In genomic region chr2:237604960-237605359, GRCh38 we compare ENCODE assay signal across 13 cellular contexts. TPM values are rescaled to one million over a fixed set of nuclear protein-coding genes. Genes with fewer than 3 reads are reported as not detected.
DNase-seq lines count a peak whose midpoint lies in the region; ATAC-seq, FAIRE-seq and TF ChIP-seq lines count a peak whose summit lies in the region.
"Had no signal": no experiment of that assay in that cellular context is flagged by ENCODE, and none has a peak within 500 bp of the region (broad histone marks: within the 10 kb centered on the region; RNA-seq: fewer than 3 reads in every experiment).

No MANE protein-coding gene starts in this region.

- no peaks in the 10 kb centered on the region for H3K36me3 ChIP-seq in BLaER1 treated with 17β-estradiol and CSF1 and Interleukin-3, amounts not matched to agents 10 nM and 100 nM
- H3K36me3 ChIP-seq in astrocyte (ENCODE audit: insufficient read depth, low read length): no peaks in the 10 kb centered on the region

- FAIRE-seq in astrocyte (lab: Jason Lieb, UNC): no peak

- no peak overlapping the region for H3K4me3 Mint-ChIP-seq in astrocyte (ENCODE audit: unreplicated experiment)
- H3K4me3 Mint-ChIP-seq: activated CD4-positive, alpha-beta memory T cell treated with anti-CD3 and anti-CD28 coated beads, Interleukin-2, amount 10 ng/mL, durations not matched to agents 7 days and 5 days; dendritic cell treated with granulocyte-macrophage colony-stimulating factor and Interleukin-4, amounts not matched to agents 40 ng/mL and 50 ng/mL, for 4 days had no signal

- peaks cover 0 to 13% (median 10%) of the 10 kb centered on the region in 11 experiments; a peak in 16 of 22 replicates for H3K9me3 ChIP-seq in BLaER1 treated with 17β-estradiol and CSF1 and Interleukin-3, amounts not matched to agents 10 nM and 100 nM (replicated peaks in 1 of 11)
- no peaks in the 10 kb centered on the region for H3K9me3 ChIP-seq in astrocyte (ENCODE audit: insufficient read depth, low read depth, low read length)

- no peaks in the 10 kb centered on the region for H3K27me3 ChIP-seq in BLaER1 treated with 17β-estradiol and CSF1 and Interleukin-3, amounts not matched to agents 10 nM and 100 nM
- no peaks in the 10 kb centered on the region for H3K27me3 ChIP-seq in astrocyte (ENCODE audit: insufficient read depth, low read length)

- H2AFZ ChIP-seq in astrocyte (ENCODE audit: low read depth, low read length): no peak overlapping the region

- no peaks in the 10 kb centered on the region for H3K79me2 ChIP-seq in astrocyte (ENCODE audit: insufficient read depth, low read length)

- H3K27ac Mint-ChIP-seq in astrocyte (ENCODE audit: unreplicated experiment): no peak overlapping the region
- H3K27ac Mint-ChIP-seq: activated CD4-positive, alpha-beta memory T cell treated with anti-CD3 and anti-CD28 coated beads, Interleukin-2, amount 10 ng/mL, durations not matched to agents 7 days and 5 days; dendritic cell treated with granulocyte-macrophage colony-stimulating factor and Interleukin-4, amounts not matched to agents 40 ng/mL and 50 ng/mL, for 4 days had no signal

- H3K9ac ChIP-seq in BLaER1 treated with 17β-estradiol and CSF1 and Interleukin-3, amounts not matched to agents 10 nM and 100 nM: peak overlapping the region in 10 of 11 experiments; percentile 70 to 84 (median 76); a peak in 18 of 22 replicates
- no peak overlapping the region for H3K9ac ChIP-seq in astrocyte (ENCODE audit: low read length)

- peak overlapping the region; percentile 86 to 99 (median 95) for H3K4me2 ChIP-seq in BLaER1 treated with 17β-estradiol and CSF1 and Interleukin-3, amounts not matched to agents 10 nM and 100 nM
- no peak overlapping the region for H3K4me2 ChIP-seq in astrocyte (ENCODE audit: low read length)

- DNase-seq in astrocyte (ENCODE audit: low read depth) (no peak), lung microvascular endothelial cell (ENCODE audit: low read depth in 2 of 2) (peak; percentile 64 to 78), COLO829 (ENCODE audit: low spot score) (no peak), Kasumi-1 (lab: John Stamatoyannopoulos, UW) (no peak), NOMO-1 treated with DMSO at 0.1 percent for 48 hours (lab: John Stamatoyannopoulos, UW; ENCODE audit: unreplicated experiment) (no peak)
- DNase-seq: activated CD4-positive, alpha-beta memory T cell treated with anti-CD3 and anti-CD28 coated beads, Interleukin-2, amount 10 ng/mL, durations not matched to agents 7 days and 5 days; stimulated activated CD4-positive, alpha-beta T cell treated with anti-CD3 and anti-CD28 coated beads, Interleukin-2, amount 100 ng/mL, for 48 hours had no signal

- no peaks in the 10 kb centered on the region for H3K36me3 Mint-ChIP-seq in astrocyte (ENCODE audit: low read depth, unreplicated experiment)

- peaks cover 6% of the 10 kb centered on the region for H3K4me1 Mint-ChIP-seq in astrocyte (ENCODE audit: low read depth, unreplicated experiment)

- no peaks in the 10 kb centered on the region for H4K20me1 ChIP-seq in BLaER1 treated with 17β-estradiol and CSF1 and Interleukin-3, amounts not matched to agents 10 nM and 100 nM
- H4K20me1 ChIP-seq in astrocyte (ENCODE audit: insufficient read depth, low read length): no peaks in the 10 kb centered on the region

- H3K27ac ChIP-seq in BLaER1 treated with 17β-estradiol and CSF1 and Interleukin-3, amounts not matched to agents 10 nM and 100 nM: peak overlapping the region; percentile 81 to 95 (median 87); a peak in 21 of 22 replicates
- no peak overlapping the region for H3K27ac ChIP-seq in astrocyte (ENCODE audit: low read depth, low read length)

- peaks cover 10% of the 10 kb centered on the region for H3K27me3 Mint-ChIP-seq in astrocyte (ENCODE audit: low read depth, unreplicated experiment)

- TF ChIP-seq CTCF in GM12874 (IDR thresholded peaks at IDR 0.05; ENCODE audit: insufficient read depth, low read depth, low read length) (0 out of 2 replicates have a peak, but pooled peaks have one; percentile 5), astrocyte (IDR thresholded peaks at IDR 0.05; ENCODE audit: insufficient read depth, low read depth, low read length) (peak; percentile 13)

- no peak for ATAC-seq in GM19463 (IDR thresholded peaks at IDR 0.05; ENCODE audit: unreplicated experiment)

- peaks cover 62 to 76% (median 70%) of the 10 kb centered on the region in 10 experiments for H3K4me1 ChIP-seq in BLaER1 treated with 17β-estradiol and CSF1 and Interleukin-3, amounts not matched to agents 10 nM and 100 nM
- H3K4me1 ChIP-seq in astrocyte (ENCODE audit: insufficient read depth, low read length): peaks cover 10% of the 10 kb centered on the region

- peaks cover 2% of the 10 kb centered on the region for H3K9me3 Mint-ChIP-seq in astrocyte (ENCODE audit: unreplicated experiment)
- H3K9me3 Mint-ChIP-seq: activated CD4-positive, alpha-beta memory T cell treated with anti-CD3 and anti-CD28 coated beads, Interleukin-2, amount 10 ng/mL, durations not matched to agents 7 days and 5 days; dendritic cell treated with granulocyte-macrophage colony-stimulating factor and Interleukin-4, amounts not matched to agents 40 ng/mL and 50 ng/mL, for 4 days had no signal

- H3K4me3 ChIP-seq in BLaER1 treated with 17β-estradiol and CSF1 and Interleukin-3, amounts not matched to agents 10 nM and 100 nM: no peak overlapping the region
- H3K4me3 ChIP-seq in astrocyte (ENCODE audit: insufficient read depth, low read depth, low read length): no peak overlapping the region

RNA-seq across cellular contexts. Expression of gene RAB17, which starts 14.4 kb away (rescaled TPM):
- total RNA-seq in astrocyte (0.34 and 1.4 TPM in 2 replicates), lung microvascular endothelial cell (10.9 and 12.6 TPM in 2 replicates)
- total RNA-seq: activated CD4-positive, alpha-beta memory T cell treated with anti-CD3 and anti-CD28 coated beads, Interleukin-2, amount 10 ng/mL, durations not matched to agents 7 days and 5 days had no signal

RNA-seq across cellular contexts. Expression of gene LRRFIP1, which starts 22.4 kb away (rescaled TPM):
- total RNA-seq in astrocyte (83.3 and 84.1 TPM in 2 replicates), lung microvascular endothelial cell (89.3 and 96.1 TPM in 2 replicates)

RNA-seq across cellular contexts. Expression of gene PRLH, which starts 38.6 kb away (rescaled TPM):
- not detected in 2 replicates for total RNA-seq in astrocyte
- not detected in 2 replicates for total RNA-seq in lung microvascular endothelial cell
- total RNA-seq: activated CD4-positive, alpha-beta memory T cell treated with anti-CD3 and anti-CD28 coated beads, Interleukin-2, amount 10 ng/mL, durations not matched to agents 7 days and 5 days; mesenteric fat pad; NCI-H460 had no signal

Comparison
In these comparisons a context has a peak if more than half of its experiments do, and no peak if none do; other contexts are left out.
1. DNase-seq: peak in lung microvascular endothelial cell (2 of 2); none in astrocyte (single experiment), COLO829 (single experiment), Kasumi-1 (0 of 2) and NOMO-1 treated with DMSO at 0.1 percent for 48 hours (single experiment).